In genomic region chr20:34403063-34403827, GRCh38 we compare ENCODE assay signal across 14 cellular contexts. TPM values are rescaled to one million over a fixed set of nuclear protein-coding genes. Genes with fewer than 3 reads are reported as not detected.
DNase-seq lines count a peak whose midpoint lies in the region; ATAC-seq and TF ChIP-seq lines count a peak whose summit lies in the region.
"Had no signal": no experiment of that assay in that cellular context is flagged by ENCODE, and none has a peak within 500 bp of the region (broad histone marks: within the 10 kb centered on the region; RNA-seq: fewer than 3 reads in every experiment).

No MANE protein-coding gene starts in this region.

- H3K36me3 ChIP-seq in CD4-positive, alpha-beta memory T cell (ENCODE audit: insufficient read depth, low read length), result peaks cover 3% of the 10 kb centered on the region
- H3K36me3 ChIP-seq in HUES6 (ENCODE audit: control insufficient read depth, insufficient read depth, low read length), result peaks cover 16% of the 10 kb centered on the region
- peaks cover 0 to 1% of the 10 kb centered on the region in 2 donors for H3K36me3 ChIP-seq in body of pancreas (replicated peaks in 1 of 2; ENCODE audit: insufficient read depth in 1 of 2, low read depth in 2 of 2)

- H3K4me1 Mint-ChIP-seq in CD4-positive, alpha-beta memory T cell, result peaks cover 32 to 64% (median 46%) of the 10 kb centered on the region in 4 donors
- peaks cover 33% of the 10 kb centered on the region for H3K4me1 Mint-ChIP-seq in nephron

- no peaks in the 10 kb centered on the region for H3K27me3 ChIP-seq in CD4-positive, alpha-beta memory T cell (ENCODE audit: insufficient read depth, low read length)
- no peaks in the 10 kb centered on the region for H3K27me3 ChIP-seq in HUES6 (ENCODE audit: control insufficient read depth, insufficient read depth, low read length)
- no peaks in the 10 kb centered on the region for H3K27me3 ChIP-seq in body of pancreas
- H3K27me3 ChIP-seq: BE2C had no signal

- H3K9me3 ChIP-seq in CD4-positive, alpha-beta memory T cell (ENCODE audit: control insufficient read depth in 1 of 2, low read length in 2 of 2), result no peaks in the 10 kb centered on the region
- H3K9me3 ChIP-seq in HUES6 (ENCODE audit: control insufficient read depth, insufficient read depth, low read depth, low read length) (no peaks in the 10 kb centered on the region), body of pancreas (no peaks in the 10 kb centered on the region)
- H3K9me3 ChIP-seq: BE2C had no signal

- ATAC-seq in body of pancreas (peak; percentile 21), HG03442 (IDR thresholded peaks at IDR 0.05; ENCODE audit: unreplicated experiment) (no peak), HG02840 (IDR thresholded peaks at IDR 0.05; ENCODE audit: low FRiP score, unreplicated experiment) (no peak)

- TF ChIP-seq CTCF in body of pancreas (IDR thresholded peaks at IDR 0.05) (no peak), nephron (IDR thresholded peaks at IDR 0.05; ENCODE audit: unreplicated experiment in 3 of 3) (no peak)

- 57 to 63% methylated on average over 4 of the region's 4 CpGs for WGBS in body of pancreas, 2 donors

- H3K27ac ChIP-seq in CD4-positive, alpha-beta memory T cell (ENCODE audit: low read depth, low read length), result no peak overlapping the region
- H3K27ac ChIP-seq in HUES6 (ENCODE audit: low read depth, low read length), result peak overlapping the region; percentile 65; the same call in 1 of the 2 replicates
- H3K27ac ChIP-seq in body of pancreas, result peak overlapping the region in 1 of 4 donors; percentile 16

- intact Hi-C loops in CD4-positive, alpha-beta memory T cell (cut with micrococcal nuclease), result no loop called here
- intact Hi-C loops in body of pancreas (cut with DNase I), result no loop called here

- peak overlapping the region in 6 of 7 donors; percentile 10 to 81 (median 66) for H3K27ac Mint-ChIP-seq in CD4-positive, alpha-beta memory T cell
- peak overlapping the region; percentile 13 to 79 (median 32) for H3K27ac Mint-ChIP-seq in nephron
- H3K27ac Mint-ChIP-seq: stimulated activated naive CD8-positive, alpha-beta T cell treated with anti-CD3 and anti-CD28 coated beads, Interleukin-15, Interleukin-2, amounts not matched to agents 100 ng/mL and 50 ng/mL, for 24 hours had no signal

- CTCF ChIA-PET in CD4-positive, alpha-beta memory T cell (lab: Charles Lee; ENCODE audit: partially characterized antibody), result no interaction called here

- DNase-seq in CD4-positive, alpha-beta memory T cell, result no peak
- DNase-seq in body of pancreas, result no peak
- DNase-seq in effector CD8-positive, alpha-beta T cell (lab: John Stamatoyannopoulos, UW), result no peak
- DNase-seq in HuH-7 (ENCODE audit: low spot score), result no peak
- DNase-seq: activated CD4-positive, alpha-beta T cell treated with anti-CD3 and anti-CD28 coated beads, Interleukin-2, amount 50 U/mL, for 1 hour; BE2C; central memory CD4-positive, alpha-beta T cell; NCI-H2081 treated with DMSO at 0.1 percent for 48 hours; stimulated activated CD4-positive, alpha-beta T cell treated with anti-CD3 and anti-CD28 coated beads, Interleukin-4, amount 100 ng/mL, for 1 hour had no signal

- H3K36me3 Mint-ChIP-seq in CD4-positive, alpha-beta memory T cell, result peaks cover 14 to 27% of the 10 kb centered on the region in 2 donors
- H3K36me3 Mint-ChIP-seq in nephron (ENCODE audit: low read depth), result peaks cover 33% of the 10 kb centered on the region

- H3K4me3 Mint-ChIP-seq in CD4-positive, alpha-beta memory T cell, result peak overlapping the region in 4 of 8 donors; percentile 5 to 51 (median 16)
- no peak overlapping the region for H3K4me3 Mint-ChIP-seq in nephron
- H3K4me3 Mint-ChIP-seq: stimulated activated naive CD8-positive, alpha-beta T cell treated with anti-CD3 and anti-CD28 coated beads, Interleukin-15, Interleukin-2, amounts not matched to agents 100 ng/mL and 50 ng/mL, for 24 hours had no signal

- no peak overlapping the region for H3K9ac ChIP-seq in HUES6 (ENCODE audit: low read length)

- no peaks in the 10 kb centered on the region for H3K9me3 Mint-ChIP-seq in CD4-positive, alpha-beta memory T cell
- no peaks in the 10 kb centered on the region for H3K9me3 Mint-ChIP-seq in nephron
- H3K9me3 Mint-ChIP-seq: stimulated activated naive CD8-positive, alpha-beta T cell treated with anti-CD3 and anti-CD28 coated beads, Interleukin-15, Interleukin-2, amounts not matched to agents 100 ng/mL and 50 ng/mL, for 24 hours had no signal

- no peak overlapping the region for H3K4me3 ChIP-seq in CD4-positive, alpha-beta memory T cell (ENCODE audit: low read length in 2 of 2)
- H3K4me3 ChIP-seq in HUES6 (ENCODE audit: low read depth, low read length) (no peak overlapping the region), body of pancreas (no peak overlapping the region)

- TF ChIP-seq POLR2A in body of pancreas (IDR thresholded peaks at IDR 0.05), result no peak

- H3K27me3 Mint-ChIP-seq in CD4-positive, alpha-beta memory T cell, result no peaks in the 10 kb centered on the region
- H3K27me3 Mint-ChIP-seq in nephron (ENCODE audit: low read depth), result no peaks in the 10 kb centered on the region
- H3K27me3 Mint-ChIP-seq: stimulated activated naive CD8-positive, alpha-beta T cell treated with anti-CD3 and anti-CD28 coated beads, Interleukin-15, Interleukin-2, amounts not matched to agents 100 ng/mL and 50 ng/mL, for 24 hours had no signal

- peaks cover 33% of the 10 kb centered on the region for H3K4me1 ChIP-seq in CD4-positive, alpha-beta memory T cell (ENCODE audit: insufficient read depth, low read length)
- H3K4me1 ChIP-seq in HUES6 (ENCODE audit: control insufficient read depth, insufficient read depth, low read length) (0 out of 2 replicates have a peak, but pooled peaks cover 4% of the 10 kb centered on the region), body of pancreas (peaks cover 36% of the 10 kb centered on the region)
- H3K4me1 ChIP-seq: BE2C had no signal

- POLR2A ChIA-PET in CD4-positive, alpha-beta memory T cell (lab: Charles Lee; ENCODE audit: partially characterized antibody), result no interaction called here

RNA-seq across cellular contexts. Expression of gene ITCH, which starts 40.2 kb away (rescaled TPM):
- total RNA-seq in CD4-positive, alpha-beta memory T cell, result 10 to 100 TPM; 59.3 to 68.9 TPM
- polyA plus RNA-seq in CD4-positive, alpha-beta memory T cell, result 10 to 100 TPM in 1 of 2 donors, 1 to 10 TPM in 1; 9.7 to 25.2 TPM
- total RNA-seq in body of pancreas, result 10 to 100 TPM; 22.4 to 24.4 TPM
